8 cellular contexts compared by ENCODE assay signal in genomic region chr13:98563071-98563470, GRCh38. TPM values are rescaled to one million over a fixed set of nuclear protein-coding genes. Genes with fewer than 3 reads are reported as not detected.
DNase-seq lines count a peak whose midpoint lies in the region; ATAC-seq and TF ChIP-seq lines count a peak whose summit lies in the region.

No MANE protein-coding gene starts in this region.

- H3K4me2 ChIP-seq in PC-9: 0 out of 2 replicates have a peak overlapping the region, but pooled peaks have one; percentile 1

- peaks cover 30% of the 10 kb centered on the region; the same call in 1 of the 2 replicates for H3F3A ChIP-seq in PC-9 (ENCODE audit: insufficient read depth, low read depth)

- no peaks in the 10 kb centered on the region for H3K9me3 ChIP-seq in PC-9 (ENCODE audit: insufficient read depth, low read depth)
- no peaks in the 10 kb centered on the region for H3K9me3 ChIP-seq in thymus (ENCODE audit: control insufficient read depth)
- no peaks in the 10 kb centered on the region for H3K9me3 ChIP-seq in A673 (ENCODE audit: low read depth, low read length, poor library complexity, severe bottlenecking)

- POLR2A ChIA-PET in PC-9 (lab: Charles Lee; ENCODE audit: unreplicated experiment) (no interaction called here), A673 (lab: Charles Lee; ENCODE audit: low non-redundant PET) (no interaction called here)

- H2AFZ ChIP-seq in PC-9: no peak overlapping the region

- no peaks in the 10 kb centered on the region for H3K9me2 ChIP-seq in PC-9 (ENCODE audit: insufficient read depth)

- DNase-seq in activated effector memory CD4-positive, alpha-beta T cell treated with anti-CD3 and anti-CD28 coated beads, Interleukin-2, amount 50 U/mL, for 16 hours: peak; percentile 74
- no peak for DNase-seq in activated effector memory CD4-positive, alpha-beta T cell treated with Interleukin-2 at 50 U/mL for 16 hours
- DNase-seq in PC-9 (no peak), iPS-NIHi7 (ENCODE audit: extremely low spot score) (no peak), A673 (ENCODE audit: low spot score) (no peak)
- peak; percentile 45 for DNase-seq in effector CD4-positive, alpha-beta T cell

- peaks cover 20% of the 10 kb centered on the region for H3K4me1 ChIP-seq in PC-9 (replicated peaks; ENCODE audit: insufficient read depth)
- peaks cover 46% of the 10 kb centered on the region for H3K4me1 ChIP-seq in thymus (ENCODE audit: control insufficient read depth, insufficient read depth, low read length)
- peaks cover 23% of the 10 kb centered on the region for H3K4me1 ChIP-seq in A673 (ENCODE audit: insufficient read depth, low read length, poor library complexity, severe bottlenecking)

- WGBS in thymus: 11% methylated on average over 6 of the region's 6 CpGs

- peaks cover 100% of the 10 kb centered on the region for H3K79me2 ChIP-seq in PC-9 (ENCODE audit: low read depth)

- BruUV-seq in PC-9 (replicated peaks; lab: Mats Ljungman, UMichigan) (no TSS peak), A673 (replicated peaks; lab: Mats Ljungman, UMichigan) (no TSS peak)

- H3K27ac ChIP-seq in PC-9 (0 out of 2 replicates have a peak overlapping the region, but pooled peaks have one; percentile 1), thymus (ENCODE audit: low read depth) (peak overlapping the region; percentile 90), A673 (ENCODE audit: low read depth, low read length, poor library complexity, severe bottlenecking) (no peak overlapping the region)

- CTCF ChIA-PET in PC-9 (lab: Charles Lee) (no interaction called here), A673 (lab: Charles Lee) (interaction anchor here (0.7 kb wide), 1 partner anchor 90 kb away, joined by 6 read pairs; no protein-coding TSS in a partner anchor)

- intact Hi-C loops in PC-9 (cut with micrococcal nuclease; ENCODE audit: unreplicated experiment) (no loop called here), A673 (cut with micrococcal nuclease; ENCODE audit: unreplicated experiment) (no loop called here)

- H3K27me3 ChIP-seq in PC-9 (ENCODE audit: insufficient read depth, low read depth) (no peaks in the 10 kb centered on the region), thymus (ENCODE audit: control insufficient read depth, insufficient read depth) (no peaks in the 10 kb centered on the region), A673 (replicated peaks; ENCODE audit: insufficient read depth, low read depth, low read length, poor library complexity) (no peaks in the 10 kb centered on the region)

- no peak overlapping the region for H3K4me3 ChIP-seq in PC-9
- peak overlapping the region; percentile 2 for H3K4me3 ChIP-seq in thymus (ENCODE audit: low read length)
- no peak overlapping the region for H3K4me3 ChIP-seq in A673 (ENCODE audit: low read depth, low read length, poor library complexity, severe bottlenecking)

- H3K36me3 ChIP-seq in PC-9 (ENCODE audit: low read depth) (peaks cover 19% of the 10 kb centered on the region; the same call in 1 of the 2 replicates), thymus (ENCODE audit: control insufficient read depth, insufficient read depth) (peaks cover 3% of the 10 kb centered on the region), A673 (ENCODE audit: insufficient read depth, low read length, poor library complexity, severe bottlenecking) (no peaks in the 10 kb centered on the region)

- H4K20me1 ChIP-seq in PC-9 (ENCODE audit: insufficient read depth): peaks cover 97% of the 10 kb centered on the region

- ATAC-seq in HG03159 (IDR thresholded peaks at IDR 0.05; ENCODE audit: unreplicated experiment): no peak

- TF ChIP-seq CTCF in PC-9 (conservative IDR thresholded peaks at IDR 0.05): no peak
- no peak for TF ChIP-seq CTCF in A673 (conservative IDR thresholded peaks at IDR 0.05; ENCODE audit: low read depth, low read length)

RNA-seq across cellular contexts. Expression of gene STK24, which starts 13.8 kb away (rescaled TPM):
- total RNA-seq in PC-9 (2021): 134 and 139 TPM in 2 replicates
- 62.4 TPM for polyA plus RNA-seq in thymus
- 84.8 and 87.8 TPM in 2 replicates for total RNA-seq in A673 (2021)

Comparison
In these comparisons a context has a peak if more than half of its experiments do, and no peak if none do; other contexts are left out.
1. DNase-seq: peak in activated effector memory CD4-positive, alpha-beta T cell treated with anti-CD3 and anti-CD28 coated beads, Interleukin-2, amount 50 U/mL, for 16 hours (single experiment) and effector CD4-positive, alpha-beta T cell (single experiment); none in activated effector memory CD4-positive, alpha-beta T cell treated with Interleukin-2 at 50 U/mL for 16 hours (single experiment), PC-9 (0 of 2), iPS-NIHi7 (single experiment) and A673 (single experiment).